In genomic region chr11:16607675-16608644, GRCh38 we compare ENCODE assay signal across 9 cellular contexts.
DNase-seq lines count a peak whose midpoint lies in the region; ATAC-seq and TF ChIP-seq lines count a peak whose summit lies in the region.
"Had no signal": no experiment of that assay in that cellular context is flagged by ENCODE, and none has a peak within 500 bp of the region (broad histone marks: within the 10 kb centered on the region; RNA-seq: fewer than 3 reads in every experiment).

No MANE protein-coding gene starts in this region.

- H3K4me1 Mint-ChIP-seq in endodermal cell, result peaks cover 19% of the 10 kb centered on the region
- peaks cover 24% of the 10 kb centered on the region for H3K4me1 Mint-ChIP-seq in activated naive CD4-positive, alpha-beta T cell treated with anti-CD3 and anti-CD28 coated beads, Interleukin-2, amount 10 ng/mL, durations not matched to agents 7 days and 5 days

- no peak for ATAC-seq in GM18909 (IDR thresholded peaks at IDR 0.05; ENCODE audit: poor library complexity, unreplicated experiment)

- H3K27ac Mint-ChIP-seq in endodermal cell, result no peak overlapping the region
- no peak overlapping the region for H3K27ac Mint-ChIP-seq in activated naive CD4-positive, alpha-beta T cell treated with anti-CD3 and anti-CD28 coated beads, Interleukin-2, amount 10 ng/mL, durations not matched to agents 7 days and 5 days
- H3K27ac Mint-ChIP-seq: brain had no signal

- H3K27me3 ChIP-seq in endodermal cell (ENCODE audit: control insufficient read depth, insufficient read depth, low read length, poor library complexity, severe bottlenecking), result peaks cover 97% of the 10 kb centered on the region

- 1 to 2% methylated on average over 21 to 24 of the region's 25 CpGs for WGBS in endodermal cell (ENCODE audit: insufficient coverage in 1 of 2, insufficient read length in 1 of 2), 2 experiments
- WGBS in mesodermal cell (ENCODE audit: insufficient coverage in 2 of 2), 2 experiments, result 2 to 4% methylated on average over 23 to 24 of the region's 25 CpGs

- H3K27me3 Mint-ChIP-seq in endodermal cell (ENCODE audit: insufficient read depth), result peaks cover 19% of the 10 kb centered on the region
- no peaks in the 10 kb centered on the region for H3K27me3 Mint-ChIP-seq in activated naive CD4-positive, alpha-beta T cell treated with anti-CD3 and anti-CD28 coated beads, Interleukin-2, amount 10 ng/mL, durations not matched to agents 7 days and 5 days

- peaks cover 7% of the 10 kb centered on the region for H3K9me3 Mint-ChIP-seq in endodermal cell
- H3K9me3 Mint-ChIP-seq in activated naive CD4-positive, alpha-beta T cell treated with anti-CD3 and anti-CD28 coated beads, Interleukin-2, amount 10 ng/mL, durations not matched to agents 7 days and 5 days, result no peaks in the 10 kb centered on the region

- TF ChIP-seq CTCF in endodermal cell (conservative IDR thresholded peaks at IDR 0.05), result no peak

- DNase-seq in Daoy (ENCODE audit: low read depth) (peak; percentile 65), NCI-H446 treated with DMSO at 0.1 percent for 48 hours (lab: John Stamatoyannopoulos, UW) (peak; percentile 80), endodermal cell (peak; percentile 92), cerebellar nuclear complex (lab: John Stamatoyannopoulos, UW) (no peak)
- DNase-seq in effector CD4-positive, alpha-beta T cell, result no peak
- no peak for DNase-seq in activated naive CD4-positive, alpha-beta T cell treated with anti-CD3 and anti-CD28 coated beads, Interleukin-2, amount 10 ng/mL, durations not matched to agents 7 days and 5 days

- H3K36me3 ChIP-seq in endodermal cell (ENCODE audit: control insufficient read depth, insufficient read depth, low read length) (no peaks in the 10 kb centered on the region), mesodermal cell (ENCODE audit: control insufficient read depth, insufficient read depth, low read length) (no peaks in the 10 kb centered on the region)

- peak overlapping the region; percentile 82 for H3K4me3 ChIP-seq in endodermal cell (ENCODE audit: low read length)
- H3K4me3 ChIP-seq in mesodermal cell (ENCODE audit: extremely low read depth, insufficient read depth, low read length, poor library complexity, severe bottlenecking), result peak overlapping the region; percentile 73

- CTCF ChIA-PET in activated naive CD4-positive, alpha-beta T cell treated with anti-CD3 and anti-CD28 coated beads, Interleukin-2, amount 10 ng/mL, durations not matched to agents 7 days and 5 days (lab: Charles Lee), result no interaction called here

- H3K27ac ChIP-seq in endodermal cell (ENCODE audit: low read depth, low read length) (no peak overlapping the region), mesodermal cell (ENCODE audit: low read depth, low read length, severe bottlenecking) (peak overlapping the region; percentile 68)

- no peaks in the 10 kb centered on the region for H3K9me3 ChIP-seq in endodermal cell (ENCODE audit: control insufficient read depth, low read length)
- no peaks in the 10 kb centered on the region for H3K9me3 ChIP-seq in mesodermal cell (ENCODE audit: control insufficient read depth, low read length)

- H3K4me3 Mint-ChIP-seq in endodermal cell, result no peak overlapping the region
- H3K4me3 Mint-ChIP-seq in activated naive CD4-positive, alpha-beta T cell treated with anti-CD3 and anti-CD28 coated beads, Interleukin-2, amount 10 ng/mL, durations not matched to agents 7 days and 5 days, result no peak overlapping the region
- H3K4me3 Mint-ChIP-seq: brain had no signal

- H3K36me3 Mint-ChIP-seq in endodermal cell (ENCODE audit: low read depth), result no peaks in the 10 kb centered on the region
- H3K36me3 Mint-ChIP-seq in activated naive CD4-positive, alpha-beta T cell treated with anti-CD3 and anti-CD28 coated beads, Interleukin-2, amount 10 ng/mL, durations not matched to agents 7 days and 5 days, result peaks cover 10% of the 10 kb centered on the region
- H3K36me3 Mint-ChIP-seq: brain had no signal

- no peak overlapping the region for H3K9ac ChIP-seq in endodermal cell (ENCODE audit: extremely low read depth, low read length, poor library complexity, severe bottlenecking)

- peaks cover 4% of the 10 kb centered on the region for H3K4me1 ChIP-seq in endodermal cell (ENCODE audit: control insufficient read depth, insufficient read depth, low read length)
- H3K4me1 ChIP-seq in mesodermal cell (ENCODE audit: control insufficient read depth, insufficient read depth, low read length, poor library complexity, severe bottlenecking), result peaks cover 16% of the 10 kb centered on the region

Comparison
In these comparisons a context has a peak if more than half of its experiments do, and no peak if none do; other contexts are left out.
1. DNase-seq: peak in Daoy (single experiment), NCI-H446 treated with DMSO at 0.1 percent for 48 hours (single experiment) and endodermal cell (single experiment); none in effector CD4-positive, alpha-beta T cell (single experiment), cerebellar nuclear complex (0 of 2) and activated naive CD4-positive, alpha-beta T cell treated with anti-CD3 and anti-CD28 coated beads, Interleukin-2, amount 10 ng/mL, durations not matched to agents 7 days and 5 days (single experiment).